Comparison of ENCODE assay signal across 8 cellular contexts in genomic region chr2:181810823-181811695, GRCh38.
A peak's percentile ranks its signal among the peaks of the same experiment; 100 is the strongest.
DNase-seq lines count a peak whose midpoint lies in the region; ATAC-seq, FAIRE-seq and TF ChIP-seq lines count a peak whose summit lies in the region.

No MANE protein-coding gene starts in this region.

- no peaks in the 10 kb centered on the region for H3K27me3 ChIP-seq in stomach

- H3K36me3 Mint-ChIP-seq in activated T-helper 2 cell treated with anti-CD3 and anti-CD28 coated beads, Interferon-gamma antibody, Interleukin-2, Interleukin-4, amounts not matched to agents 10 μg/mL and 5 μg/mL and 100 μg/mL, durations not matched to agents 14 hours and 24 hours and 36 hours (ENCODE audit: low read depth) = no peaks in the 10 kb centered on the region

- H3K9me3 ChIP-seq in stomach = no peaks in the 10 kb centered on the region

- no peak overlapping the region for H3K4me3 ChIP-seq in stomach

- intact Hi-C loops in activated T-helper 2 cell treated with anti-CD3 and anti-CD28 coated beads, Interferon-gamma antibody, Interleukin-2, Interleukin-4, amounts not matched to agents 10 μg/mL and 5 μg/mL and 100 μg/mL, durations not matched to agents 14 hours and 24 hours and 36 hours (cut with micrococcal nuclease) = loop anchor here (1.0 kb wide), 1 partner anchor 20 kb away; no protein-coding TSS in a partner anchor
- intact Hi-C loops in stomach (cut with DNase I; ENCODE audit: low total_unique reads) = no loop called here

- ATAC-seq in GM18511 (IDR thresholded peaks at IDR 0.05; ENCODE audit: unreplicated experiment) = no peak
- no peak for ATAC-seq in GM18517 (IDR thresholded peaks at IDR 0.05; ENCODE audit: unreplicated experiment)

- peaks cover under 1 to 48% (median 21%) of the 10 kb centered on the region in 4 donors for H3K4me1 ChIP-seq in stomach

- H3K27ac Mint-ChIP-seq in activated T-helper 2 cell treated with anti-CD3 and anti-CD28 coated beads, Interferon-gamma antibody, Interleukin-2, Interleukin-4, amounts not matched to agents 10 μg/mL and 5 μg/mL and 100 μg/mL, durations not matched to agents 14 hours and 24 hours and 36 hours = peak overlapping the region; percentile 4

- no peak for TF ChIP-seq CTCF in stomach (IDR thresholded peaks at IDR 0.05)

- POLR2A ChIA-PET in HEK293T (lab: Yijun Ruan, JAX) = no interaction called here

- CTCF ChIA-PET in HEK293T (lab: Yijun Ruan, JAX) = no interaction called here

- peak overlapping the region; percentile 69 to 96 (median 81) for H3K27ac ChIP-seq in stomach

- WGBS in stomach, 5 donors = 29 to 49% (median 31%) methylated on average over 9 of the region's 9 CpGs

- no peak for TF ChIP-seq POLR2A in stomach (IDR thresholded peaks at IDR 0.05)

- no peaks in the 10 kb centered on the region for H3K9me3 Mint-ChIP-seq in activated T-helper 2 cell treated with anti-CD3 and anti-CD28 coated beads, Interferon-gamma antibody, Interleukin-2, Interleukin-4, amounts not matched to agents 10 μg/mL and 5 μg/mL and 100 μg/mL, durations not matched to agents 14 hours and 24 hours and 36 hours

- H3K4me3 Mint-ChIP-seq in activated T-helper 2 cell treated with anti-CD3 and anti-CD28 coated beads, Interferon-gamma antibody, Interleukin-2, Interleukin-4, amounts not matched to agents 10 μg/mL and 5 μg/mL and 100 μg/mL, durations not matched to agents 14 hours and 24 hours and 36 hours (ENCODE audit: low read depth) = no peak overlapping the region

- TF ChIP-seq EP300 in stomach (IDR thresholded peaks at IDR 0.05) = no peak

- FAIRE-seq in islet of Langerhans (lab: Jason Lieb, UNC) = peak; percentile 95

- peaks cover 11% of the 10 kb centered on the region for H3K27me3 Mint-ChIP-seq in activated T-helper 2 cell treated with anti-CD3 and anti-CD28 coated beads, Interferon-gamma antibody, Interleukin-2, Interleukin-4, amounts not matched to agents 10 μg/mL and 5 μg/mL and 100 μg/mL, durations not matched to agents 14 hours and 24 hours and 36 hours (ENCODE audit: low read depth)

- H3K4me1 Mint-ChIP-seq in activated T-helper 2 cell treated with anti-CD3 and anti-CD28 coated beads, Interferon-gamma antibody, Interleukin-2, Interleukin-4, amounts not matched to agents 10 μg/mL and 5 μg/mL and 100 μg/mL, durations not matched to agents 14 hours and 24 hours and 36 hours (ENCODE audit: low read depth) = peaks cover 27% of the 10 kb centered on the region

- DNase-seq in ACHN (peak; percentile 63), Kasumi-1 (lab: John Stamatoyannopoulos, UW) (peak; percentile 17 to 27), stomach (peak; percentile 45), HEK293T (ENCODE audit: extremely low spot score) (no peak)
- no peak for DNase-seq in activated T-helper 2 cell treated with anti-CD3 and anti-CD28 coated beads, Interferon-gamma antibody, Interleukin-2, Interleukin-4, amounts not matched to agents 10 μg/mL and 5 μg/mL and 100 μg/mL, durations not matched to agents 14 hours and 24 hours and 36 hours (ENCODE audit: low spot score)

- in situ Hi-C loops in ACHN (cut with HindIII; ENCODE audit: low pct_ligation_motif_present, low pct_unique_long_range_greater_than_20kb, low sequenced_read_pairs) = no loop called here

- H3K36me3 ChIP-seq in stomach = no peaks in the 10 kb centered on the region

TF ChIP-seq in HEK293T, 16 proteins besides CTCF, POLR2A, EP300 and RAD21:
- no peak for TF ChIP-seq PKNOX1 (IDR thresholded peaks at IDR 0.05)
- TF ChIP-seq CTBP1 (IDR thresholded peaks at IDR 0.05; ENCODE audit: borderline replicate concordance) = no peak
- TF ChIP-seq LEF1 (IDR thresholded peaks at IDR 0.05; ENCODE audit: borderline replicate concordance) = no peak
- TF ChIP-seq ELF4 (IDR thresholded peaks at IDR 0.05) = no peak
- TF ChIP-seq FOXK2 (IDR thresholded peaks at IDR 0.05) = no peak
- TF ChIP-seq NFRKB (IDR thresholded peaks at IDR 0.05) = no peak
- TF ChIP-seq FOXA1 (IDR thresholded peaks at IDR 0.05) = no peak
- no peak for TF ChIP-seq SUZ12 (IDR thresholded peaks at IDR 0.05)
- TF ChIP-seq L3MBTL2 (conservative IDR thresholded peaks at IDR 0.05) = no peak
- TF ChIP-seq BHLHE40 (IDR thresholded peaks at IDR 0.05; ENCODE audit: borderline replicate concordance) = no peak
- TF ChIP-seq HDGF (IDR thresholded peaks at IDR 0.05; ENCODE audit: borderline replicate concordance) = no peak
- TF ChIP-seq TARDBP (IDR thresholded peaks at IDR 0.05) = no peak
- TF ChIP-seq SP1 (IDR thresholded peaks at IDR 0.05) = no peak
- no peak for TF ChIP-seq ZNF384 (IDR thresholded peaks at IDR 0.05)

Comparison
In these comparisons a context has a peak if more than half of its experiments do, and no peak if none do; other contexts are left out.
1. DNase-seq: peak in ACHN (single experiment), Kasumi-1 (2 of 2) and stomach (single experiment); none in activated T-helper 2 cell treated with anti-CD3 and anti-CD28 coated beads, Interferon-gamma antibody, Interleukin-2, Interleukin-4, amounts not matched to agents 10 μg/mL and 5 μg/mL and 100 μg/mL, durations not matched to agents 14 hours and 24 hours and 36 hours (single experiment) and HEK293T (single experiment).